Comparison of ENCODE assay signal across 1 cellular context in the genomic region with DNA sequence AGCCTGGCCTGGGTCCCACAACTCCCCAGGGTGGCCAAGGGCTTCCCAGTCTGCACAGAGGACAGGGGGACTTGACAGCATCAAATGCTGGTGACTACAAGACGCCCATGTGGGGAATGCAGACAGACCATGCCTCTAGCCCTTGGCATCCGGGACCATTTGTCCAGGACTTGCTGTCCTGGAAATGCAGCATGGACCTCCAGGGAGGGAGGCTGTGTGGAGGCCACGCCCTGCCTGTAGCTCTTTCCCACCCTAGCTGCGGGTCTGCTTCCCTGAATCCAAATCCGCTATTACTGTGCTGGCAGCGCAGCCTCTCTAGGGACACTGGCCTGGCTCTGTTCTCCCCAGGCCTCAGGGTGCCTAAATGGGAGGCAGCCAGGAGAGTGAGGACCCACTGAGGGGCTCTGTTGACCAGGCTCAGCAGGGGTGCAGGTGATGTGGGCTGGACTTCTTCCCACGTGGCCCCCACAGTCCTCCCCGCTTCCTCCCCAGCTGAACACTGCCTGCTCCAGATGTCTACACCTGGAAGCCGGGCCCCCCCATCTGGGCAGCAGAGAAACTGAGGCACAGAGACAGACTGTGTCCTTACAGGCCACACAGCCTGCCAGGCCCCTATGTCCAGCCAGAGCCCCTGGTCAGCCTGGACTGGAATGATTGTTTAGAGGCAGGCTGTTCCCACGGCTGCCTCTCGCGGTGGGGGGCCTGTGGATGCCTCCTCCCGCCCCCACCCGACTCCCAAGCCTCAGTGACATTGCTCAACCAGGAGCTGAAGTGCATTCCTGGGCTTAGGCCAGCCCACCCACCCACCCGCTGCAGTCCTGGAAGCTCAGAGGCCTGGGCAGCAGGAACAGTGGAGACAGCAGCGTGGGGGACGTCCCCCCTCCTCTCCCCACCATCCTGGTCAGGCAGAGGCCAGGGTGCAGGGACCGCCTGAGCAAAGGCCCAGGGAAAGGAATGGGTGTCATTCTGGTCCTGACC.
TF ChIP-seq lines count a peak whose summit lies in the region.

No MANE protein-coding gene starts in this region.

TF ChIP-seq in IMR-90, 13 proteins besides CTCF, POLR2A, EP300 and RAD21:
- TF ChIP-seq MAZ (IDR thresholded peaks at IDR 0.05; ENCODE audit: borderline replicate concordance, low read depth, low read length) (peak; percentile 82; the same call in 1 of the 2 replicates), CEBPB (IDR thresholded peaks at IDR 0.05; ENCODE audit: low read depth, low read length) (0 out of 2 replicates have a peak, but pooled peaks have one; percentile 35)
